ENCODE assay signal across 17 cellular contexts in the genomic region with DNA sequence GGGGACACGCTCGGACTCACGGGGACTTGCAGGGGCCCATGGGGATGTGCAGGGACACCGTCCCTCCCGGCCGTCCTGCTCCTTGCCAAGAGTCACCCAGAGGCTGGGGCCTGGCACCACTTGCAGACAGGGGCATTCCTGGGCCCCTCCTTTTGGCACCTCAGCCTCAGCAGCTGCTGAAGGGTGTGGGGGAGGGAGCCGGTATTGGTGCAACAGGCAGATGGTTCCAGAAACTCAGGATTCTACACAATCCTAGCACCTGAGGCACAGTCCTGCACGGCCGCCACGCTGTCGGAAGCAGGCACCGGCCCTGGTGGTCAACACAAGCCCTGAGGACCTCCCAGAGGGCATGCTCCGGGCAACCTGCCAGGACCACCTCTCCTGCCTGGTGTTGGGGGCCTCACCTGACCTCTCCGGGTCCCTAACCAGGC. TPM values are rescaled to one million over a fixed set of nuclear protein-coding genes. Genes with fewer than 3 reads are reported as not detected.
DNase-seq lines count a peak whose midpoint lies in the region; ATAC-seq and TF ChIP-seq lines count a peak whose summit lies in the region.
"Had no signal": no experiment of that assay in that cellular context is flagged by ENCODE, and none has a peak within 500 bp of the region (broad histone marks: within the 10 kb centered on the region; RNA-seq: fewer than 3 reads in every experiment).

No MANE protein-coding gene starts in this region.

- no peak for ATAC-seq in PC-3
- peak; percentile 13 to 22 for ATAC-seq in right cardiac atrium
- peak; percentile 55 to 75 (median 68) for ATAC-seq in psoas muscle
- no peak for ATAC-seq in HG03025 (IDR thresholded peaks at IDR 0.05; ENCODE audit: low FRiP score, unreplicated experiment)

- BruUV-seq in Calu3 (replicated peaks; lab: Mats Ljungman, UMichigan): no TSS peak
- TSS peak; percentile 52 for BruUV-seq in PC-3 (replicated peaks; lab: Mats Ljungman, UMichigan)

- H3K9me2 ChIP-seq in PC-3 (replicated peaks; ENCODE audit: low read length): no peaks in the 10 kb centered on the region

- H3K4me3 ChIP-seq in PC-3 (ENCODE audit: low read length): no peak overlapping the region
- no peak overlapping the region for H3K4me3 ChIP-seq in right cardiac atrium (ENCODE audit: low read length)
- no peak overlapping the region for H3K4me3 ChIP-seq in psoas muscle
- H3K4me3 ChIP-seq: vagina had no signal

- DNase-seq in Calu3 (no peak), PC-3 (no peak), right cardiac atrium (peak in 2 of 3 donors; percentile 72 to 80), psoas muscle (no peak), HuH-7 (ENCODE audit: low spot score) (no peak), H4 (ENCODE audit: low spot score) (no peak)
- no peak for DNase-seq in activated naive CD4-positive, alpha-beta T cell treated with anti-CD3 and anti-CD28 coated beads for 36 hours
- DNase-seq: activated T-cell treated with anti-CD3 and anti-CD28 coated beads, Interleukin-2, amount 50 U/mL, for 1 hour; GDM1; MV-4-11; NCI-H1930; stimulated activated naive CD4-positive, alpha-beta T cell treated with Interleukin-2 at 50 U/mL for 16 hours had no signal

- no peaks in the 10 kb centered on the region for H3K9me3 ChIP-seq in PC-3 (ENCODE audit: low read length)
- H3K9me3 ChIP-seq in right cardiac atrium (ENCODE audit: control insufficient read depth, low read length): no peaks in the 10 kb centered on the region
- H3K9me3 ChIP-seq in psoas muscle: no peaks in the 10 kb centered on the region
- H3K9me3 ChIP-seq: Caco-2, vagina had no signal

- no peaks in the 10 kb centered on the region for H3F3A ChIP-seq in PC-3 (ENCODE audit: low read length, unreplicated experiment)

- peak overlapping the region; percentile 17; the same call in 1 of the 2 replicates for H3K9ac ChIP-seq in PC-3 (ENCODE audit: low read length)

- WGBS in right cardiac atrium: 64% methylated on average over 14 of the region's 14 CpGs
- WGBS in psoas muscle, 3 donors: 31 to 41% (median 40%) methylated on average over 12 to 14 of the region's 14 CpGs

- H3K27ac Mint-ChIP-seq in Calu3 (ENCODE audit: unreplicated experiment): peak overlapping the region; percentile 91
- H3K27ac Mint-ChIP-seq in activated naive CD4-positive, alpha-beta T cell treated with anti-CD3 and anti-CD28 coated beads for 36 hours: no peak overlapping the region
- H3K27ac Mint-ChIP-seq: activated naive CD4-positive, alpha-beta T cell treated with anti-CD3 and anti-CD28 coated beads, Interleukin-2, amount 50 U/mL, for 24 hours had no signal

- H3K4me3 Mint-ChIP-seq in Calu3 (ENCODE audit: low read depth, unreplicated experiment): peak overlapping the region; percentile 74
- H3K4me3 Mint-ChIP-seq in activated naive CD4-positive, alpha-beta T cell treated with anti-CD3 and anti-CD28 coated beads for 36 hours: no peak overlapping the region
- H3K4me3 Mint-ChIP-seq: activated naive CD4-positive, alpha-beta T cell treated with anti-CD3 and anti-CD28 coated beads, Interleukin-2, amount 50 U/mL, for 24 hours had no signal

- CTCF ChIA-PET in Calu3 (lab: Charles Lee): interaction anchor here (0.6 to 2.1 kb wide), 9 partner anchors 7 to 1090 kb away, joined by 3 to 11 read pairs (median 6); no protein-coding TSS in a partner anchor
- CTCF ChIA-PET in PC-3 (lab: Charles Lee): interaction anchor here (0.5 kb wide), 1 partner anchor 10 kb away, joined by 3 read pairs; no protein-coding TSS in a partner anchor
- CTCF ChIA-PET in activated naive CD4-positive, alpha-beta T cell treated with anti-CD3 and anti-CD28 coated beads for 36 hours (lab: Charles Lee): no interaction called here

- H3K4me1 Mint-ChIP-seq in Calu3 (ENCODE audit: low read depth, unreplicated experiment): peaks cover 29% of the 10 kb centered on the region
- H3K4me1 Mint-ChIP-seq in activated naive CD4-positive, alpha-beta T cell treated with anti-CD3 and anti-CD28 coated beads for 36 hours (ENCODE audit: low read depth): no peaks in the 10 kb centered on the region
- H3K4me1 Mint-ChIP-seq: activated naive CD4-positive, alpha-beta T cell treated with anti-CD3 and anti-CD28 coated beads, Interleukin-2, amount 50 U/mL, for 24 hours had no signal

- peaks cover 48% of the 10 kb centered on the region for H3K4me1 ChIP-seq in PC-3 (ENCODE audit: insufficient read depth, low read length)
- peaks cover 12% of the 10 kb centered on the region for H3K4me1 ChIP-seq in right cardiac atrium (ENCODE audit: control insufficient read depth, insufficient read depth, low read length)
- H3K4me1 ChIP-seq in psoas muscle: peaks cover 4% of the 10 kb centered on the region
- H3K4me1 ChIP-seq: vagina had no signal

- H3K9me3 Mint-ChIP-seq in Calu3 (ENCODE audit: low read depth, unreplicated experiment): no peaks in the 10 kb centered on the region
- H3K9me3 Mint-ChIP-seq in activated naive CD4-positive, alpha-beta T cell treated with anti-CD3 and anti-CD28 coated beads for 36 hours: no peaks in the 10 kb centered on the region
- H3K9me3 Mint-ChIP-seq: activated naive CD4-positive, alpha-beta T cell treated with anti-CD3 and anti-CD28 coated beads, Interleukin-2, amount 50 U/mL, for 24 hours; nephron had no signal

- H3K27ac ChIP-seq in PC-3 (ENCODE audit: low read length) (peak overlapping the region; percentile 34; the same call in 1 of the 2 replicates), right cardiac atrium (ENCODE audit: low read length) (no peak overlapping the region), psoas muscle (no peak overlapping the region)
- H3K27ac ChIP-seq: vagina had no signal

- no peaks in the 10 kb centered on the region for H3K36me3 ChIP-seq in PC-3 (ENCODE audit: low read depth, low read length)
- H3K36me3 ChIP-seq in psoas muscle (ENCODE audit: insufficient read depth in 1 of 2, low read depth in 1 of 2): no peaks in the 10 kb centered on the region
- H3K36me3 ChIP-seq: vagina had no signal

- H3K79me2 ChIP-seq in PC-3 (ENCODE audit: low read length): no peaks in the 10 kb centered on the region

- POLR2A ChIA-PET in PC-3 (lab: Charles Lee; ENCODE audit: unreplicated experiment): interaction anchor here (0.5 to 1.3 kb wide), 2 partner anchors 30 to 240 kb away, joined by 4 read pairs; no protein-coding TSS in a partner anchor

- H4K20me1 ChIP-seq in PC-3 (ENCODE audit: low read length): no peaks in the 10 kb centered on the region

- intact Hi-C loops in Calu3 (cut with micrococcal nuclease; ENCODE audit: unreplicated experiment): no loop called here
- intact Hi-C loops in PC-3 (cut with micrococcal nuclease): no loop called here
- intact Hi-C loops in right cardiac atrium (cut with DNase I): loop anchor here in 1 of 4 donors (10.0 kb wide), 1 partner anchor 126 kb away; a partner anchor contains a TSS
- intact Hi-C loops in psoas muscle (cut with DNase I): loop anchor here in 1 of 2 donors (10.0 kb wide), 1 partner anchor 136 kb away; no protein-coding TSS in a partner anchor
- intact Hi-C loops in activated naive CD4-positive, alpha-beta T cell treated with anti-CD3 and anti-CD28 coated beads for 36 hours (cut with micrococcal nuclease): no loop called here

- peaks cover 28% of the 10 kb centered on the region for H3K36me3 Mint-ChIP-seq in Calu3 (ENCODE audit: insufficient read depth, unreplicated experiment)
- no peaks in the 10 kb centered on the region for H3K36me3 Mint-ChIP-seq in activated naive CD4-positive, alpha-beta T cell treated with anti-CD3 and anti-CD28 coated beads for 36 hours (ENCODE audit: low read depth)
- H3K36me3 Mint-ChIP-seq: activated naive CD4-positive, alpha-beta T cell treated with anti-CD3 and anti-CD28 coated beads, Interleukin-2, amount 50 U/mL, for 24 hours had no signal

- TF ChIP-seq CTCF in Calu3 (IDR thresholded peaks at IDR 0.05; ENCODE audit: unreplicated experiment): no peak
- no peak for TF ChIP-seq CTCF in PC-3 (conservative IDR thresholded peaks at IDR 0.05; ENCODE audit: low read depth, low read length)
- no peak for TF ChIP-seq CTCF in psoas muscle (IDR thresholded peaks at IDR 0.05)

- peak overlapping the region; percentile 77; the same call in 1 of the 2 replicates for H3K4me2 ChIP-seq in PC-3 (ENCODE audit: low read length)

- H3K27me3 ChIP-seq in PC-3 (ENCODE audit: low read length) (no peaks in the 10 kb centered on the region), right cardiac atrium (ENCODE audit: control insufficient read depth, insufficient read depth) (no peaks in the 10 kb centered on the region), psoas muscle (ENCODE audit: insufficient read depth in 3 of 3, low read length in 2 of 3) (no peaks in the 10 kb centered on the region)
- H3K27me3 ChIP-seq: vagina had no signal

- H3K27me3 Mint-ChIP-seq in Calu3 (ENCODE audit: unreplicated experiment): no peaks in the 10 kb centered on the region
- no peaks in the 10 kb centered on the region for H3K27me3 Mint-ChIP-seq in activated naive CD4-positive, alpha-beta T cell treated with anti-CD3 and anti-CD28 coated beads for 36 hours (ENCODE audit: low read depth)
- H3K27me3 Mint-ChIP-seq: activated naive CD4-positive, alpha-beta T cell treated with anti-CD3 and anti-CD28 coated beads, Interleukin-2, amount 50 U/mL, for 24 hours had no signal

- H2AFZ ChIP-seq in PC-3 (ENCODE audit: low read length): no peak overlapping the region

RNA-seq across cellular contexts. Expression of a gene that starts 19.3 kb away (rescaled TPM):
- 82.3 and 90.5 TPM in 2 replicates for total RNA-seq in Calu3 (2022)
- 48.2 and 58.3 TPM in 2 replicates for total RNA-seq in PC-3 (2014; rRNA removed)
- total RNA-seq in right cardiac atrium: 10 to 100 TPM; 57.2 to 80.5 (median 65.6) TPM
- polyA plus RNA-seq in right cardiac atrium: 28.5 TPM
- 10 to 100 TPM in 3 of 4 donors, 1 to 10 TPM in 1; 4.5 to 22.0 (median 15.1) TPM for total RNA-seq in psoas muscle
- polyA plus RNA-seq in psoas muscle: 1 to 10 TPM; 2.3 to 3.8 (median 2.3) TPM
- 10 to 100 TPM; 12.6 to 13.6 TPM for total RNA-seq in activated naive CD4-positive, alpha-beta T cell treated with anti-CD3 and anti-CD28 coated beads for 36 hours
- 8.8 and 13.8 TPM in 2 replicates for total RNA-seq in H4 (2014; rRNA removed; shearing (Covaris generic))

Comparison
In these comparisons a context has a peak if more than half of its experiments do, and no peak if none do; other contexts are left out.
1. DNase-seq: peak in right cardiac atrium (2 of 3); none in Calu3 (single experiment), PC-3 (single experiment), psoas muscle (0 of 2), activated naive CD4-positive, alpha-beta T cell treated with anti-CD3 and anti-CD28 coated beads for 36 hours (single experiment), HuH-7 (single experiment) and H4 (single experiment).
2. ATAC-seq: peak in right cardiac atrium (2 of 2) and psoas muscle (4 of 4); none in PC-3 (single experiment) and HG03025 (single experiment).